Comparison of ENCODE assay signal across 10 cellular contexts in genomic region chr2:120227111-120227991, GRCh38. TPM values are rescaled to one million over a fixed set of nuclear protein-coding genes. Genes with fewer than 3 reads are reported as not detected.
A peak's percentile ranks its signal among the peaks of the same experiment; 100 is the strongest.
DNase-seq lines count a peak whose midpoint lies in the region; ATAC-seq and TF ChIP-seq lines count a peak whose summit lies in the region.
"Had no signal": no experiment of that assay in that cellular context is flagged by ENCODE, and none has a peak within 500 bp of the region (broad histone marks: within the 10 kb centered on the region; RNA-seq: fewer than 3 reads in every experiment).

No MANE protein-coding gene starts in this region.

- no peak overlapping the region for H3K9ac ChIP-seq in stomach smooth muscle (ENCODE audit: low read length in 2 of 2)

- peak overlapping the region; percentile 96 for H3K4me3 Mint-ChIP-seq in activated CD4-positive, alpha-beta T cell treated with anti-CD3 and anti-CD28 coated beads, Interleukin-2, amount 10 ng/mL, durations not matched to agents 7 days and 5 days
- H3K4me3 Mint-ChIP-seq: mesothelial cell of epicardium had no signal

- H3K27me3 Mint-ChIP-seq in activated CD4-positive, alpha-beta T cell treated with anti-CD3 and anti-CD28 coated beads, Interleukin-2, amount 10 ng/mL, durations not matched to agents 7 days and 5 days: no peaks in the 10 kb centered on the region

- H3K27ac Mint-ChIP-seq in activated CD4-positive, alpha-beta T cell treated with anti-CD3 and anti-CD28 coated beads, Interleukin-2, amount 10 ng/mL, durations not matched to agents 7 days and 5 days: peak overlapping the region; percentile 69
- H3K27ac Mint-ChIP-seq: mesothelial cell of epicardium had no signal

- WGBS in upper lobe of left lung, 2 donors: 75 to 84% methylated on average over 11 to 16 of the region's 16 CpGs

- no peaks in the 10 kb centered on the region for H3K9me3 Mint-ChIP-seq in activated CD4-positive, alpha-beta T cell treated with anti-CD3 and anti-CD28 coated beads, Interleukin-2, amount 10 ng/mL, durations not matched to agents 7 days and 5 days
- H3K9me3 Mint-ChIP-seq: mesothelial cell of epicardium had no signal

- ATAC-seq in Right ventricle myocardium superior (ENCODE audit: poor library complexity) (no peak), omental fat pad (ENCODE audit: low FRiP score) (no peak), upper lobe of left lung (ENCODE audit: low FRiP score in 2 of 2) (no peak)

- peaks cover 0 to 4% of the 10 kb centered on the region in 2 donors for H3K9me3 ChIP-seq in stomach smooth muscle (ENCODE audit: control insufficient read depth in 2 of 2, low read length in 2 of 2)
- H3K9me3 ChIP-seq in upper lobe of left lung: no peaks in the 10 kb centered on the region

- no peak for TF ChIP-seq EP300 in upper lobe of left lung (IDR thresholded peaks at IDR 0.05)

- peaks cover 65% of the 10 kb centered on the region for H3K4me1 Mint-ChIP-seq in activated CD4-positive, alpha-beta T cell treated with anti-CD3 and anti-CD28 coated beads, Interleukin-2, amount 10 ng/mL, durations not matched to agents 7 days and 5 days

- H3K4me1 ChIP-seq in stomach smooth muscle (ENCODE audit: control insufficient read depth, insufficient read depth, low read length) (peaks cover 49% of the 10 kb centered on the region), upper lobe of left lung (peaks cover 15 to 34% (median 23%) of the 10 kb centered on the region in 4 donors)

- POLR2A ChIA-PET in activated CD4-positive, alpha-beta T cell treated with anti-CD3 and anti-CD28 coated beads, Interleukin-2, amount 10 ng/mL, durations not matched to agents 7 days and 5 days (lab: Charles Lee): no interaction called here

- H3K27ac ChIP-seq in stomach smooth muscle (ENCODE audit: low read length) (peak overlapping the region; percentile 50), upper lobe of left lung (no peak overlapping the region)

- CTCF ChIA-PET in activated CD4-positive, alpha-beta T cell treated with anti-CD3 and anti-CD28 coated beads, Interleukin-2, amount 10 ng/mL, durations not matched to agents 7 days and 5 days (lab: Charles Lee): interaction anchor here (0.9 to 1.2 kb wide), 2 partner anchors 11 to 48 kb away, joined by 3 to 4 read pairs; no protein-coding TSS in a partner anchor

- H3K4me3 ChIP-seq in epithelial cell of esophagus (ENCODE audit: low read length) (no peak overlapping the region), stomach smooth muscle (ENCODE audit: low read length in 2 of 2) (no peak overlapping the region), upper lobe of left lung (no peak overlapping the region)

- no peak for TF ChIP-seq POLR2A in upper lobe of left lung (IDR thresholded peaks at IDR 0.05)

- DNase-seq in cardiac septum (ENCODE audit: low spot score) (peak; percentile 49), Right ventricle myocardium superior (no peak), epithelial cell of esophagus (ENCODE audit: low read depth) (peak; percentile 84), omental fat pad (ENCODE audit: low spot score) (no peak), upper lobe of left lung (no peak), NCI-H2171 (lab: John Stamatoyannopoulos, UW) (no peak)
- no peak for DNase-seq in activated CD4-positive, alpha-beta T cell treated with anti-CD3 and anti-CD28 coated beads, Interleukin-2, amount 10 ng/mL, durations not matched to agents 7 days and 5 days
- DNase-seq: NCI-H1105 had no signal

- H3K27me3 ChIP-seq in stomach smooth muscle (ENCODE audit: control insufficient read depth in 1 of 2, insufficient read depth in 2 of 2, low read length in 2 of 2): no peaks in the 10 kb centered on the region
- no peaks in the 10 kb centered on the region for H3K27me3 ChIP-seq in upper lobe of left lung

- TF ChIP-seq CTCF in epithelial cell of esophagus (IDR thresholded peaks at IDR 0.05; ENCODE audit: insufficient read depth, low read depth, low read length, missing control alignments) (no peak), omental fat pad (IDR thresholded peaks at IDR 0.05) (no peak), upper lobe of left lung (IDR thresholded peaks at IDR 0.05) (no peak)

- peaks cover 71% of the 10 kb centered on the region for H3K36me3 Mint-ChIP-seq in activated CD4-positive, alpha-beta T cell treated with anti-CD3 and anti-CD28 coated beads, Interleukin-2, amount 10 ng/mL, durations not matched to agents 7 days and 5 days (ENCODE audit: low read depth)

- H3K36me3 ChIP-seq in stomach smooth muscle (ENCODE audit: control insufficient read depth in 2 of 2, insufficient read depth in 2 of 2, low read length in 2 of 2) (peaks cover 0 to under 1% of the 10 kb centered on the region in 2 donors), upper lobe of left lung (no peaks in the 10 kb centered on the region)

- intact Hi-C loops in cardiac septum (cut with DNase I): no loop called here
- intact Hi-C loops in Right ventricle myocardium superior (cut with DNase I): no loop called here

RNA-seq across cellular contexts. Expression of gene TMEM185B, which starts 4.2 kb away (rescaled TPM):
- total RNA-seq in cardiac septum (22.7 TPM), Right ventricle myocardium superior (21.1 TPM), omental fat pad (10 to 100 TPM; 21.5 to 31.7 (median 25.1) TPM), upper lobe of left lung (10 to 100 TPM; 15.3 to 29.3 (median 25.5) TPM)
- total RNA-seq in activated CD4-positive, alpha-beta T cell treated with anti-CD3 and anti-CD28 coated beads, Interleukin-2, amount 10 ng/mL, durations not matched to agents 7 days and 5 days: 10 to 100 TPM; 20.8 to 21.3 TPM

RNA-seq across cellular contexts. Expression of gene RALB, which starts 25.3 kb away (rescaled TPM):
- total RNA-seq in cardiac septum (49.9 TPM), Right ventricle myocardium superior (48.8 TPM), omental fat pad (10 to 100 TPM; 41.5 to 74.2 (median 51.4) TPM), upper lobe of left lung (10 to 100 TPM; 23.0 to 85.8 (median 46.5) TPM)
- total RNA-seq in activated CD4-positive, alpha-beta T cell treated with anti-CD3 and anti-CD28 coated beads, Interleukin-2, amount 10 ng/mL, durations not matched to agents 7 days and 5 days: 10 to 100 TPM; 44.3 to 46.8 TPM

Comparison
In these comparisons a context has a peak if more than half of its experiments do, and no peak if none do; other contexts are left out.
1. DNase-seq: peak in cardiac septum (single experiment) and epithelial cell of esophagus (single experiment); none in Right ventricle myocardium superior (single experiment), activated CD4-positive, alpha-beta T cell treated with anti-CD3 and anti-CD28 coated beads, Interleukin-2, amount 10 ng/mL, durations not matched to agents 7 days and 5 days (single experiment), omental fat pad (single experiment), upper lobe of left lung (0 of 2) and NCI-H2171 (single experiment).